14 cellular contexts compared by ENCODE assay signal in genomic region chr2:109275120-109276040, GRCh38.
DNase-seq lines count a peak whose midpoint lies in the region; ATAC-seq lines count a peak whose summit lies in the region.
"Had no signal": no experiment of that assay in that cellular context is flagged by ENCODE, and none has a peak within 500 bp of the region (broad histone marks: within the 10 kb centered on the region; RNA-seq: fewer than 3 reads in every experiment).

No MANE protein-coding gene starts in this region.

- no peak overlapping the region for H3K4me3 Mint-ChIP-seq in naive thymus-derived CD4-positive, alpha-beta T cell

- H3K27me3 ChIP-seq in naive thymus-derived CD4-positive, alpha-beta T cell (ENCODE audit: control insufficient read depth in 2 of 2, insufficient read depth in 2 of 2, low read length in 2 of 2), result no peaks in the 10 kb centered on the region
- H3K27me3 ChIP-seq: testis had no signal

- H3K9me3 ChIP-seq in naive thymus-derived CD4-positive, alpha-beta T cell (ENCODE audit: control insufficient read depth in 2 of 3, low read length in 3 of 3), result no peaks in the 10 kb centered on the region
- H3K9me3 ChIP-seq: testis had no signal

- DNase-seq in DMS79 treated with DMSO at 0.1 percent for 48 hours (lab: John Stamatoyannopoulos, UW) (peak; percentile 99), NCI-H187 (lab: John Stamatoyannopoulos, UW) (peak; percentile 88 to 92), SK-MEL-5 (ENCODE audit: low read depth, low spot score) (peak; percentile 36), T1000 (lab: John Stamatoyannopoulos, UW) (no peak), NK-92 (lab: John Stamatoyannopoulos, UW; ENCODE audit: unreplicated experiment) (no peak)
- DNase-seq in naive thymus-derived CD4-positive, alpha-beta T cell, result no peak
- DNase-seq: activated T-cell treated with anti-CD3 and anti-CD28 coated beads for 4 hours; central memory CD4-positive, alpha-beta T cell; COR-L47; NK-92 treated with Interleukin-12 subunit alpha and Interleukin-12 subunit beta, amount 100 ng/mL, for 24 hours; stimulated activated CD4-positive, alpha-beta T cell treated with anti-CD3 and anti-CD28 coated beads, Interleukin-4, amount 100 ng/mL, for 1 hour; testis had no signal

- no peak overlapping the region for H3K27ac Mint-ChIP-seq in naive thymus-derived CD4-positive, alpha-beta T cell

- H3K4me3 ChIP-seq in naive thymus-derived CD4-positive, alpha-beta T cell (ENCODE audit: low read length), result no peak overlapping the region
- H3K4me3 ChIP-seq: testis had no signal

- intact Hi-C loops in naive thymus-derived CD4-positive, alpha-beta T cell (cut with micrococcal nuclease), result no loop called here

- CTCF ChIA-PET in naive thymus-derived CD4-positive, alpha-beta T cell (lab: Charles Lee), result interaction anchor here (0.7 kb wide), 1 partner anchor 104 kb away, joined by 4 read pairs; no protein-coding TSS in a partner anchor

- in situ Hi-C loops in SK-MEL-5 (cut with HindIII; ENCODE audit: low pct_unique_long_range_greater_than_20kb, low sequenced_read_pairs), result no loop called here

- H3K9me3 Mint-ChIP-seq in naive thymus-derived CD4-positive, alpha-beta T cell, result no peaks in the 10 kb centered on the region

- POLR2A ChIA-PET in naive thymus-derived CD4-positive, alpha-beta T cell (lab: Charles Lee), result no interaction called here

- no peaks in the 10 kb centered on the region for H3K36me3 ChIP-seq in naive thymus-derived CD4-positive, alpha-beta T cell (ENCODE audit: control insufficient read depth in 2 of 3, insufficient read depth in 3 of 3, low read length in 3 of 3)

- H3K4me1 Mint-ChIP-seq in naive thymus-derived CD4-positive, alpha-beta T cell, result peaks cover 0 to 31% (median 12%) of the 10 kb centered on the region in 7 donors

- no peak overlapping the region for H3K27ac ChIP-seq in naive thymus-derived CD4-positive, alpha-beta T cell (ENCODE audit: low read depth, low read length)
- H3K27ac ChIP-seq: testis had no signal

- no peaks in the 10 kb centered on the region for H3K4me1 ChIP-seq in naive thymus-derived CD4-positive, alpha-beta T cell (ENCODE audit: control insufficient read depth in 2 of 2, insufficient read depth in 2 of 2, low read length in 2 of 2)
- H3K4me1 ChIP-seq: testis had no signal

- peaks cover 0 to 2% (median 0%) of the 10 kb centered on the region in 5 donors for H3K27me3 Mint-ChIP-seq in naive thymus-derived CD4-positive, alpha-beta T cell

- no peaks in the 10 kb centered on the region for H3K36me3 Mint-ChIP-seq in naive thymus-derived CD4-positive, alpha-beta T cell

- peak; percentile 78 for ATAC-seq in naive thymus-derived CD4-positive, alpha-beta T cell
- ATAC-seq in GM19452 (IDR thresholded peaks at IDR 0.05; ENCODE audit: unreplicated experiment) (no peak), HG02938 (IDR thresholded peaks at IDR 0.05; ENCODE audit: unreplicated experiment) (no peak)

Comparison
In these comparisons a context has a peak if more than half of its experiments do, and no peak if none do; other contexts are left out.
1. DNase-seq: peak in DMS79 treated with DMSO at 0.1 percent for 48 hours (single experiment), NCI-H187 (2 of 2) and SK-MEL-5 (single experiment); none in naive thymus-derived CD4-positive, alpha-beta T cell (0 of 9), T1000 (single experiment) and NK-92 (single experiment).